2 cellular contexts compared by ENCODE assay signal in the genomic region with DNA sequence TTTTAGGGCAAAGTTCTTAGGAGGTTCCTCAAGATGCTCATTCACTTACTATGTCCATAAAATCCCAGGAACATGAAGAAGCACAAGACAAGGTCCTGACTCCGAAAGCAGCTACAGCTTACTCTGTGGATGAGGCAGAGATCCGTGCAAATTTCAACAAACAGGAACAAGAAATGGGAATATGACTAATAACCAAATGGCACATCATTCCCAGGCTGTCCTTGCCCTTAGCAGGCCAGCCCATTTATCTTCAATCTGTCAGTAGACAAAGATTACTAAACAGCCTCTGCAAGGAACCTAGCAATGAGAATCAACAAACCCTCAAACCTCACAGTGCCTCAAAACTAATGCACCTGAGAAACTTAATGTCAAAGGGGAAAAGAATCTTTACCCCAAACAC.
TF ChIP-seq lines count a peak whose summit lies in the region.

No MANE protein-coding gene starts in this region.

TF ChIP-seq in K562, 482 proteins besides CTCF, POLR2A, EP300 and RAD21:
- TF ChIP-seq NFYB (IDR thresholded peaks at IDR 0.05; ENCODE audit: extremely low read depth, insufficient read length): no peak
- TF ChIP-seq ELF1 (tag; IDR thresholded peaks at IDR 0.05): no peak
- TF ChIP-seq TBL1XR1 (IDR thresholded peaks at IDR 0.05; ENCODE audit: low read length in 2 of 2): no peak
- TF ChIP-seq MEIS2 (IDR thresholded peaks at IDR 0.05; ENCODE audit: partially characterized antibody): peak; percentile 56
- TF ChIP-seq FUS (optimal IDR thresholded peaks at IDR 0.05; ENCODE audit: low read depth, low read length): no peak
- TF ChIP-seq, protein P1, sequence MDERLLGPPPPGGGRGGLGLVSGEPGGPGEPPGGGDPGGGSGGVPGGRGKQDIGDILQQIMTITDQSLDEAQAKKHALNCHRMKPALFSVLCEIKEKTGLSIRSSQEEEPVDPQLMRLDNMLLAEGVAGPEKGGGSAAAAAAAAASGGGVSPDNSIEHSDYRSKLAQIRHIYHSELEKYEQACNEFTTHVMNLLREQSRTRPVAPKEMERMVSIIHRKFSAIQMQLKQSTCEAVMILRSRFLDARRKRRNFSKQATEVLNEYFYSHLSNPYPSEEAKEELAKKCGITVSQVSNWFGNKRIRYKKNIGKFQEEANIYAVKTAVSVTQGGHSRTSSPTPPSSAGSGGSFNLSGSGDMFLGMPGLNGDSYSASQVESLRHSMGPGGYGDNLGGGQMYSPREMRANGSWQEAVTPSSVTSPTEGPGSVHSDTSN (CRISPR knock-in tag; IDR thresholded peaks at IDR 0.05; ENCODE audit: low read depth): no peak
- TF ChIP-seq, protein P1 (tag; conservative IDR thresholded peaks at IDR 0.05; ENCODE audit: low read depth): peak; percentile 72
- TF ChIP-seq ZBTB17 (CRISPR knock-in tag; IDR thresholded peaks at IDR 0.05): no peak

TF ChIP-seq in GM23338, 12 proteins besides CTCF, POLR2A, EP300 and RAD21:
- TF ChIP-seq, protein P2, sequence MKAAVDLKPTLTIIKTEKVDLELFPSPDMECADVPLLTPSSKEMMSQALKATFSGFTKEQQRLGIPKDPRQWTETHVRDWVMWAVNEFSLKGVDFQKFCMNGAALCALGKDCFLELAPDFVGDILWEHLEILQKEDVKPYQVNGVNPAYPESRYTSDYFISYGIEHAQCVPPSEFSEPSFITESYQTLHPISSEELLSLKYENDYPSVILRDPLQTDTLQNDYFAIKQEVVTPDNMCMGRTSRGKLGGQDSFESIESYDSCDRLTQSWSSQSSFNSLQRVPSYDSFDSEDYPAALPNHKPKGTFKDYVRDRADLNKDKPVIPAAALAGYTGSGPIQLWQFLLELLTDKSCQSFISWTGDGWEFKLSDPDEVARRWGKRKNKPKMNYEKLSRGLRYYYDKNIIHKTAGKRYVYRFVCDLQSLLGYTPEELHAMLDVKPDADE (IDR thresholded peaks at IDR 0.05): no peak
- TF ChIP-seq EZH2 (IDR thresholded peaks at IDR 0.05; ENCODE audit: low read depth, unreplicated experiment): no peak
- TF ChIP-seq NANOG (IDR thresholded peaks at IDR 0.05; ENCODE audit: borderline replicate concordance): no peak
